In the genomic region with DNA sequence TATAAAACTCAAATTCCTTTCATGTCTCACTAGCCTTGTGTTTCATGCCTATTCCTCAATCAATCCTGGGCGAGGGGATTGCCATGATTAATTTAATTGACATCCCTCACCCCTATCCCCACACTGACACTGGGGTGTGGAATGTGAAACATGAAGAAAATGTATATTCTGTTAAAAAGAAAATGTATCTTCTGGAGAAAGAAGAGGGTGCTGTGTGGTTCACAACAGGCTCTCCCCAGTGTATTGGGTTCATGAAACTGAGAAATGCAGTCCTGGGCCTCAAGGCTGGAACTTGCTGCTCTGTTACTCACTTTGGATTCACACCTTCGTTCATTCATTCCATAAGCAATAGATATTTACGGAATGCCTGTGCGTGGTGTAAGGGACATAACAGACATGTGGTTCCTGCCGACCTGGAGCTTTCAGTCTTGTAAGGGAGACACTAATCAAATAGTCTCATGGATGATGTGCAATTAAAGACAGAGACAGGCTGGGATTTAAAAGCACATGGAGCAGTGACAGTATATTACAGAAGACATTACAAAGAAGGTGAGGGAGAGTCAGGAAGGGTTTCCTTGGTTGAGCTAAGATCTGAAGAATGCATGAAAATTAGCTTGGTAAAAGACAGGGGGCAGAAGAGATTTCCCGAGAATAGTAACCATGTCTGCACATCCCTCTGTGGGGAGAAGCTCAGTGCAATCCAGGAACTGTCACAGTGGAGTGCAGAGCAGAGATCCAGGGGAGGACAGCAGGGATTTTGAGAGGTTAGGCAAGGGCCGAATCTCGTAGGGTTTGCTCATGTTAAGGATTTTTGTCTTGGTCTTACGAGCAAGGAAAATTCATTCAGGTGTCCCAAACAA, we compare ENCODE assay signal across 12 cellular contexts. TPM values are rescaled to one million over a fixed set of nuclear protein-coding genes. Genes with fewer than 3 reads are reported as not detected.
DNase-seq lines count a peak whose midpoint lies in the region; ATAC-seq, FAIRE-seq and TF ChIP-seq lines count a peak whose summit lies in the region.
"Had no signal": no experiment of that assay in that cellular context is flagged by ENCODE, and none has a peak within 500 bp of the region (broad histone marks: within the 10 kb centered on the region; RNA-seq: fewer than 3 reads in every experiment).

No MANE protein-coding gene starts in this region.

- no peaks in the 10 kb centered on the region for H4K20me1 ChIP-seq in K562 (replicated peaks; ENCODE audit: control insufficient read depth, insufficient read depth, low read length)

- TF ChIP-seq EP300 in K562 (IDR thresholded peaks at IDR 0.05; ENCODE audit: low read length) (no peak), transverse colon (IDR thresholded peaks at IDR 0.05; ENCODE audit: low read depth) (no peak)

- no peaks in the 10 kb centered on the region for H3K36me3 Mint-ChIP-seq in activated T-cell treated with anti-CD3 and anti-CD28 coated beads, Interleukin-2, amount 50 U/mL, for 72 hours (ENCODE audit: insufficient read depth in 2 of 2)

- H3K9ac ChIP-seq in K562 (ENCODE audit: insufficient read depth in 1 of 2, low read depth in 2 of 2, low read length in 2 of 2) = no peak overlapping the region

- TF ChIP-seq CTCF in BE2C (IDR thresholded peaks at IDR 0.05; ENCODE audit: low read depth, low read length) = peak; percentile 62
- peak; percentile 41 for TF ChIP-seq CTCF in HFF-Myc (IDR thresholded peaks at IDR 0.05; ENCODE audit: low read depth, low read length, missing control alignments)
- 0 out of 6 replicates have a peak, but pooled peaks of 1 of the 3 experiments have one; percentile 8 for TF ChIP-seq CTCF in K562 (IDR thresholded peaks at IDR 0.05 in 2 of 3, conservative IDR thresholded peaks at IDR 0.05 in 1 of 3; ENCODE audit: insufficient read depth in 2 of 3, low read depth in 1 of 3, low read length in 3 of 3)
- peak in 2 of 5 experiments; percentile 6 to 13 for TF ChIP-seq CTCF in transverse colon (IDR thresholded peaks at IDR 0.05)

- no peak overlapping the region for H2AFZ ChIP-seq in K562 (ENCODE audit: low read depth, low read length)

- FAIRE-seq in K562 (lab: Jason Lieb, UNC) = no peak
- FAIRE-seq: frontal cortex had no signal

- DNase-seq in BE2C (no peak), HFF-Myc (ENCODE audit: extremely low read depth, low read depth) (no peak), K562 (ENCODE audit: extremely low read depth in 1 of 4, low spot score in 3 of 4) (no peak), DMS153 treated with DMSO at 0.1 percent for 48 hours (lab: John Stamatoyannopoulos, UW; ENCODE audit: unreplicated experiment) (no peak), transverse colon (no peak)
- DNase-seq in activated T-cell treated with anti-CD3 and anti-CD28 coated beads, Interleukin-2, amount 50 U/mL, for 72 hours = no peak
- DNase-seq: activated CD4-positive, alpha-beta T cell treated with anti-CD3 and anti-CD28 coated beads, Interleukin-2, amount 50 U/mL, for 4 hours; mammary epithelial cell had no signal

- no peak for TF ChIP-seq RAD21 in K562 (CRISPR knock-in tag; conservative IDR thresholded peaks at IDR 0.05 in 1 of 2, IDR thresholded peaks at IDR 0.05 in 1 of 2)

- no TSS peak for BruUV-seq in K562 (replicated peaks; lab: Mats Ljungman, UMichigan)

- intact Hi-C loops in K562 (cut with micrococcal nuclease) (no loop called here), transverse colon (cut with DNase I; ENCODE audit: low total_unique reads) (no loop called here)

- H3K27ac ChIP-seq in K562 (ENCODE audit: extremely low read depth, low read depth, low read length) (no peak overlapping the region), mesodermal cell (ENCODE audit: low read depth, low read length, severe bottlenecking) (peak overlapping the region; percentile 41), transverse colon (no peak overlapping the region)
- H3K27ac ChIP-seq: right atrium auricular region had no signal

- ATAC-seq in K562 (peak; percentile 46; the same call in 1 of the 3 replicates), GM21717 (IDR thresholded peaks at IDR 0.05; ENCODE audit: unreplicated experiment) (no peak)
- no peak for ATAC-seq in activated T-cell treated with anti-CD3 and anti-CD28 coated beads, Interleukin-2, amount 50 U/mL, for 72 hours (replicated peaks in 1 of 2)

- peaks cover 19% of the 10 kb centered on the region for H3K27me3 Mint-ChIP-seq in activated T-cell treated with anti-CD3 and anti-CD28 coated beads, Interleukin-2, amount 50 U/mL, for 72 hours (ENCODE audit: low read depth)

- TF ChIP-seq POLR2A in K562 (conservative IDR thresholded peaks at IDR 0.05) = no peak
- no peak for TF ChIP-seq POLR2A in transverse colon (IDR thresholded peaks at IDR 0.05)

- H3K36me3 ChIP-seq in BE2C = no peaks in the 10 kb centered on the region
- H3K36me3 ChIP-seq in K562 (ENCODE audit: control insufficient read depth, insufficient read depth, low read length) = no peaks in the 10 kb centered on the region
- H3K36me3 ChIP-seq in mesodermal cell (ENCODE audit: control insufficient read depth, insufficient read depth, low read length) = no peaks in the 10 kb centered on the region
- H3K36me3 ChIP-seq in transverse colon = no peaks in the 10 kb centered on the region
- H3K36me3 ChIP-seq: right atrium auricular region had no signal

- no peaks in the 10 kb centered on the region for H3K79me2 ChIP-seq in K562 (ENCODE audit: control insufficient read depth, insufficient read depth, low read length)

- H3K4me2 ChIP-seq in K562 (ENCODE audit: insufficient read depth, low read length) = no peak overlapping the region

- H3K4me3 ChIP-seq in BE2C (ENCODE audit: low read depth, low read length) (no peak overlapping the region), HFF-Myc (replicated peaks; ENCODE audit: low read depth, low read length) (no peak overlapping the region), K562 (no peak overlapping the region), mesodermal cell (ENCODE audit: extremely low read depth, insufficient read depth, low read length, poor library complexity, severe bottlenecking) (no peak overlapping the region), transverse colon (no peak overlapping the region)
- H3K4me3 ChIP-seq: right atrium auricular region had no signal

- under 1% methylated on average over 9 of the region's 9 CpGs for WGBS in K562 (ENCODE audit: insufficient coverage, low coverage, missing lambda C conversion rate)
- WGBS in mesodermal cell (ENCODE audit: insufficient coverage in 2 of 2), 2 experiments = 83 to 93% methylated on average over 6 to 7 of the region's 9 CpGs
- WGBS in transverse colon (ENCODE audit: low coverage in 1 of 2), 2 donors = 72 to 86% methylated on average over 9 of the region's 9 CpGs

- POLR2A ChIA-PET in K562 (lab: Yijun Ruan, JAX) = no interaction called here

- H3K27me3 ChIP-seq in BE2C (no peaks in the 10 kb centered on the region), K562 (ENCODE audit: control insufficient read depth in 2 of 2, insufficient read depth in 2 of 2, low read length in 2 of 2) (peaks cover 0 to 10% of the 10 kb centered on the region in 2 experiments; a peak in 2 of 5 replicates), transverse colon (no peaks in the 10 kb centered on the region)
- H3K27me3 ChIP-seq: right atrium auricular region had no signal

- no peaks in the 10 kb centered on the region for H3K9me1 ChIP-seq in K562 (ENCODE audit: control insufficient read depth, insufficient read depth, low read length)

- no peak overlapping the region for H3K4me3 Mint-ChIP-seq in activated T-cell treated with anti-CD3 and anti-CD28 coated beads, Interleukin-2, amount 50 U/mL, for 72 hours

- no peaks in the 10 kb centered on the region for H3K9me3 ChIP-seq in BE2C
- H3K9me3 ChIP-seq in K562 (replicated peaks; ENCODE audit: control insufficient read depth, insufficient read depth, low read depth, low read length) = no peaks in the 10 kb centered on the region
- no peaks in the 10 kb centered on the region for H3K9me3 ChIP-seq in mesodermal cell (ENCODE audit: control insufficient read depth, low read length)
- no peaks in the 10 kb centered on the region for H3K9me3 ChIP-seq in transverse colon
- H3K9me3 ChIP-seq: right atrium auricular region had no signal

- H3K4me1 ChIP-seq in BE2C (no peaks in the 10 kb centered on the region), K562 (replicated peaks in 1 of 2; ENCODE audit: control insufficient read depth in 2 of 2, insufficient read depth in 2 of 2, low read length in 2 of 2) (no peaks in the 10 kb centered on the region), mesodermal cell (ENCODE audit: control insufficient read depth, insufficient read depth, low read length, poor library complexity, severe bottlenecking) (peaks cover 40% of the 10 kb centered on the region), transverse colon (peaks cover 4 to 16% (median 6%) of the 10 kb centered on the region in 4 donors)

- CTCF ChIA-PET in K562 (lab: Yijun Ruan, JAX; ENCODE audit: low intra/inter-chr PET ratio) = interaction anchor here (0.7 kb wide), 1 partner anchor 141 kb away, joined by 4 read pairs; no protein-coding TSS in a partner anchor

- no peaks in the 10 kb centered on the region for H3K4me1 Mint-ChIP-seq in activated T-cell treated with anti-CD3 and anti-CD28 coated beads, Interleukin-2, amount 50 U/mL, for 72 hours (ENCODE audit: low read depth)

- no peak overlapping the region for H3K27ac Mint-ChIP-seq in activated T-cell treated with anti-CD3 and anti-CD28 coated beads, Interleukin-2, amount 50 U/mL, for 72 hours

- no peaks in the 10 kb centered on the region for H3K9me3 Mint-ChIP-seq in activated T-cell treated with anti-CD3 and anti-CD28 coated beads, Interleukin-2, amount 50 U/mL, for 72 hours

- in situ Hi-C loops in K562 (cut with MboI) (no loop called here), transverse colon (cut with MboI; ENCODE audit: low pct_ligation_motif_present in 1 of 4, low pct_unique_long_range_greater_than_20kb in 1 of 4, low sequenced_read_pairs in 3 of 4) (no loop called here)

RNA-seq across cellular contexts. Expression of gene SERTAD4, which starts 32.2 kb away (rescaled TPM):
- polyA plus RNA-seq in BE2C (2012; ENCODE audit: insufficient read depth, insufficient read length, low read depth) = 4.8 TPM
- not detected in 2 replicates for total RNA-seq in K562 (2011; cell fraction: chromatin; rRNA removed; ENCODE audit: low replicate concordance)
- not detected in 2 replicates for total RNA-seq in K562 (2011; cell fraction: nucleolus; rRNA removed)
- total RNA-seq in K562 (2011; cell fraction: nucleoplasm; rRNA removed) = not detected in 2 replicates
- total RNA-seq in K562 (2014; rRNA removed) (not detected in 2 replicates), K562 (2014; rRNA removed; fragmentation: Illumina TruSeq; extraction: Trizol) (not detected in 2 replicates), K562 (2015; rRNA removed; fragmentation: Illumina TruSeq; extraction: Trizol) (not detected in 2 replicates), K562 (2021) (not detected in 2 replicates), transverse colon (1 to 10 TPM in 3 of 4 donors, under 1 TPM in 1; 0.60 to 6.7 (median 2.0) TPM)
- polyA plus RNA-seq in K562 (2011; rRNA removed) (not detected in 2 replicates), K562 (2014; fragmentation: Illumina TruSeq; extraction: Trizol) (not detected in 2 replicates), K562 (2014; fragmentation: Nextera tagmentation; extraction: Ambion mirVana) (not detected), K562 (2014; rRNA removed) (not detected in 2 replicates)
- polyA plus RNA-seq in K562 (2011; cell fraction: cytosol; rRNA removed) = not detected in 2 replicates
- not detected in 2 replicates for polyA plus RNA-seq in K562 (2011; cell fraction: nucleus; rRNA removed)
- polyA plus RNA-seq in K562 (2012) = not detected in 2 replicates
- polyA minus RNA-seq in K562 (2011; rRNA and poly(A)+ RNA removed) = not detected in 2 replicates
- not detected in 2 replicates for polyA minus RNA-seq in K562 (2011; cell fraction: cytosol; rRNA and poly(A)+ RNA removed)
- polyA minus RNA-seq in K562 (2011; cell fraction: nucleus; rRNA and poly(A)+ RNA removed) = not detected in 2 replicates
- 7.3 TPM for polyA plus RNA-seq in mesodermal cell (2013, experiment 1 of 2)
- polyA plus RNA-seq in mesodermal cell (2013, experiment 2 of 2) = 7.9 TPM
- not detected for total RNA-seq in activated T-cell treated with anti-CD3 and anti-CD28 coated beads, Interleukin-2, amount 50 U/mL, for 72 hours
